3 cellular contexts compared by ENCODE assay signal in genomic region chr1:218257371-218257770, GRCh38.
TF ChIP-seq lines count a peak whose summit lies in the region.

No MANE protein-coding gene starts in this region.

TF ChIP-seq in A549, 52 proteins besides CTCF, POLR2A, EP300 and RAD21:
- TF ChIP-seq MAFK (IDR thresholded peaks at IDR 0.05; ENCODE audit: partially characterized antibody) = peak; percentile 84
- no peak for TF ChIP-seq ZFP36 (IDR thresholded peaks at IDR 0.05; ENCODE audit: borderline replicate concordance, partially characterized antibody)
TF ChIP-seq in A549: peak in this region for 1.

TF ChIP-seq in IMR-90, 13 proteins besides CTCF, POLR2A, EP300 and RAD21:
- peak; percentile 83 for TF ChIP-seq MAFK (IDR thresholded peaks at IDR 0.05; ENCODE audit: low read depth, low read length)
- no peak for TF ChIP-seq CEBPB (IDR thresholded peaks at IDR 0.05; ENCODE audit: low read depth, low read length)

TF ChIP-seq in K562, 482 proteins besides CTCF, POLR2A, EP300 and RAD21:
- no peak for TF ChIP-seq SIN3A (IDR thresholded peaks at IDR 0.05; ENCODE audit: borderline replicate concordance in 2 of 2, control insufficient read depth in 1 of 2, low read depth in 2 of 2, low read length in 2 of 2)
- TF ChIP-seq TSC22D4 (tag; IDR thresholded peaks at IDR 0.05) = no peak
- TF ChIP-seq MAFK (IDR thresholded peaks at IDR 0.05; ENCODE audit: low read length) = peak; percentile 69
- TF ChIP-seq RBM22 (IDR thresholded peaks at IDR 0.05; ENCODE audit: low read depth, low read length, poor library complexity, severe bottlenecking) = no peak
- TF ChIP-seq KDM4B (IDR thresholded peaks at IDR 0.05; ENCODE audit: borderline replicate concordance in 2 of 2, low read depth in 1 of 2) = no peak
- no peak for TF ChIP-seq E2F5 (CRISPR knock-in tag; IDR thresholded peaks at IDR 0.05)
- TF ChIP-seq C11orf30 (IDR thresholded peaks at IDR 0.05; ENCODE audit: low read depth) = peak; percentile 67; the same call in 1 of the 2 replicates
- TF ChIP-seq MAFG (tag; conservative IDR thresholded peaks at IDR 0.05) = peak; percentile 46; the same call in 1 of the 2 replicates
- no peak for TF ChIP-seq SRSF3 (IDR thresholded peaks at IDR 0.05; ENCODE audit: insufficient read depth, low read length)
- peak; percentile 42; the same call in 1 of the 2 replicates for TF ChIP-seq MAFF (IDR thresholded peaks at IDR 0.05; ENCODE audit: low read length)
- no peak for TF ChIP-seq ZNF79 (CRISPR knock-in tag; IDR thresholded peaks at IDR 0.05; ENCODE audit: low read depth)
- TF ChIP-seq MAX (CRISPR knock-in tag; IDR thresholded peaks at IDR 0.05) = no peak
- no peak for TF ChIP-seq KDM5B (IDR thresholded peaks at IDR 0.05; ENCODE audit: insufficient replicate concordance, low read depth, low read length)
- TF ChIP-seq ZNF280B (CRISPR knock-in tag; IDR thresholded peaks at IDR 0.05) = no peak
- no peak for TF ChIP-seq FOXA3 (CRISPR knock-in tag; conservative IDR thresholded peaks at IDR 0.05 in 1 of 2, IDR thresholded peaks at IDR 0.05 in 1 of 2)
- TF ChIP-seq ZNF316 (IDR thresholded peaks at IDR 0.05) = peak; percentile 89
